Comparison of ENCODE assay signal across 8 cellular contexts in the genomic region with DNA sequence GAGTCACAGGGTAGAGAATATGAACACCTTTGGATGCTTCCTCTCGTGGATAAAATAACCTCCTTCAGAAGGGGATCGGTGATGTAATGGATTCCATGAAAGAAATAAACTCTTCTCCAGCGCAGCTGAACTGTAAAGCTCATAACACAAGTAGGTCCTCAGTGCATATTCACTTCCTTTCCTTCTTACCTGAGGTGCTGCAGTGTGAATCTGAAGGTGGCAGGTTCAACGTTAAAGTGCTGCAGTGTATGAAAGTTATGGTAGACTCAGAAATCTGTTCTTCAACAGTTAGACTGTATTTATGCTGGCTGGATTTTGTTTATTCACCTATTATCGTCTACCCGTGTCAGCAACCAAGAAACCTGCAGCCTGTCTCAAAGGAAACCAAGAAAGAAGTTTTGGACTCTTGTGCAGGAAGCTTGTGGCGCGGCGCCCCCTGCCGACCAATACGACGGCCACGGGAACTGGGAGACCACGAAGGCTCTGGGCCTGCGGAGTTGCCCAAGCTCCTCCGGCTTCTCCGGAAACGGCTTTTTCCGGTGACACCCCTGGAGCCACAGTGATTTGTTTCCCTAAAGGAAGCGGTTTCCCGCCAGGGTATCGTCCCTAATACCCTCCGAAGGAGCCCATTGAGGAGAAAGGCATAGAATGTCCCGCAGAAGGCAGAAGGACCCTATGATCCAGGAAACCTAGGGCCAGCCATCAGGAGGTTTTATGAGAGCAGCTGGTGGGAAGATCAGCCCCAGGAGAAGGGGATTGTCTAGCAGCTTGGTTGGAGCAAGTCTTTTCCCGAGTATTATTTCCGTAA. TPM values are rescaled to one million over a fixed set of nuclear protein-coding genes. Genes with fewer than 3 reads are reported as not detected.
DNase-seq lines count a peak whose midpoint lies in the region; ATAC-seq and TF ChIP-seq lines count a peak whose summit lies in the region.

No MANE protein-coding gene starts in this region.

- H3K9ac ChIP-seq in fibroblast of lung (ENCODE audit: insufficient read depth, low read length): no peak overlapping the region

- TF ChIP-seq CTCF in fibroblast of lung (conservative IDR thresholded peaks at IDR 0.05 in 1 of 2, IDR thresholded peaks at IDR 0.05 in 1 of 2; ENCODE audit: low read depth in 1 of 2, low read length in 2 of 2) (peak; percentile 53 to 65), natural killer cell (IDR thresholded peaks at IDR 0.05) (peak; percentile 79)

- H3K4me1 Mint-ChIP-seq in natural killer cell: peaks cover 8 to 13% of the 10 kb centered on the region in 2 donors
- peaks cover 10% of the 10 kb centered on the region for H3K4me1 Mint-ChIP-seq in stimulated activated effector memory CD8-positive, alpha-beta T cell treated with anti-CD3 and anti-CD28 coated beads, Interleukin-12 subunit alpha, Interleukin-12 subunit beta, amount 100 ng/mL, for 72 hours

- H4K20me1 ChIP-seq in fibroblast of lung (ENCODE audit: control insufficient read depth, extremely low read depth, insufficient read depth, low read length): no peaks in the 10 kb centered on the region

- no peaks in the 10 kb centered on the region for H3K36me3 Mint-ChIP-seq in natural killer cell
- H3K36me3 Mint-ChIP-seq in stimulated activated effector memory CD8-positive, alpha-beta T cell treated with anti-CD3 and anti-CD28 coated beads, Interleukin-12 subunit alpha, Interleukin-12 subunit beta, amount 100 ng/mL, for 72 hours: no peaks in the 10 kb centered on the region

- H3K9me3 Mint-ChIP-seq in natural killer cell: no peaks in the 10 kb centered on the region
- H3K9me3 Mint-ChIP-seq in stimulated activated effector memory CD8-positive, alpha-beta T cell treated with anti-CD3 and anti-CD28 coated beads, Interleukin-12 subunit alpha, Interleukin-12 subunit beta, amount 100 ng/mL, for 72 hours: no peaks in the 10 kb centered on the region

- H3K9me3 ChIP-seq in HAP-1 (no peaks in the 10 kb centered on the region), fibroblast of lung (ENCODE audit: control insufficient read depth, insufficient read depth, low read depth, low read length) (no peaks in the 10 kb centered on the region)

- H3K79me2 ChIP-seq in fibroblast of lung (ENCODE audit: control insufficient read depth, insufficient read depth, low read length): no peaks in the 10 kb centered on the region

- H3K4me1 ChIP-seq in HAP-1 (no peaks in the 10 kb centered on the region), fibroblast of lung (ENCODE audit: control insufficient read depth, extremely low read depth, insufficient read depth, low read length) (no peaks in the 10 kb centered on the region)

- peak; percentile 94 for DNase-seq in Daoy (ENCODE audit: low read depth)
- peak; percentile 64 to 86 for DNase-seq in HAP-1 (ENCODE audit: low spot score in 2 of 2)
- DNase-seq in NOMO-1 (lab: John Stamatoyannopoulos, UW; ENCODE audit: unreplicated experiment in 2 of 2): peak; percentile 82 to 84
- DNase-seq in activated T-cell treated with anti-CD3 and anti-CD28 coated beads for 24 hours (ENCODE audit: low read depth): peak; percentile 76
- DNase-seq in fibroblast of lung (ENCODE audit: low read depth in 2 of 2): peak; percentile 31 to 63
- DNase-seq in natural killer cell: peak; percentile 69
- DNase-seq in stimulated activated effector memory CD8-positive, alpha-beta T cell treated with anti-CD3 and anti-CD28 coated beads, Interleukin-12 subunit alpha, Interleukin-12 subunit beta, amount 100 ng/mL, for 72 hours (ENCODE audit: low spot score in 2 of 2): peak; percentile 68 to 87
- DNase-seq in HPDE6-E6E7 (ENCODE audit: extremely low spot score): no peak

- H3K36me3 ChIP-seq in HAP-1 (replicated peaks) (no peaks in the 10 kb centered on the region), fibroblast of lung (ENCODE audit: control insufficient read depth, insufficient read depth, low read length) (no peaks in the 10 kb centered on the region)

- H3K27me3 ChIP-seq in HAP-1 (ENCODE audit: low read depth): peaks cover 5% of the 10 kb centered on the region; the same call in 1 of the 2 replicates
- H3K27me3 ChIP-seq in fibroblast of lung (ENCODE audit: control insufficient read depth, insufficient read depth, low read length): no peaks in the 10 kb centered on the region

- no peak overlapping the region for H3K27ac ChIP-seq in fibroblast of lung (ENCODE audit: insufficient read depth, low read length)

- peak overlapping the region; percentile 44 for H3K4me2 ChIP-seq in fibroblast of lung (ENCODE audit: extremely low read depth, insufficient read depth, low read length)

- H3K4me3 ChIP-seq in HAP-1 (no peak overlapping the region), fibroblast of lung (replicated peaks in 1 of 4; ENCODE audit: control extremely low read depth in 1 of 4, insufficient read depth in 1 of 4, low read depth in 3 of 4, low read length in 4 of 4) (peak overlapping the region in 1 of 4 experiments; percentile 29)

- H3K4me3 Mint-ChIP-seq in natural killer cell: no peak overlapping the region
- peak overlapping the region; percentile 37 for H3K4me3 Mint-ChIP-seq in stimulated activated effector memory CD8-positive, alpha-beta T cell treated with anti-CD3 and anti-CD28 coated beads, Interleukin-12 subunit alpha, Interleukin-12 subunit beta, amount 100 ng/mL, for 72 hours

- intact Hi-C loops in natural killer cell (cut with micrococcal nuclease): loop anchor here (1.0 to 5.0 kb wide), 2 partner anchors 116 to 176 kb away; no protein-coding TSS in a partner anchor

- H3K27me3 Mint-ChIP-seq in natural killer cell (ENCODE audit: low read depth in 2 of 2): peaks cover 10 to 29% of the 10 kb centered on the region in 2 donors

- H2AFZ ChIP-seq in fibroblast of lung (ENCODE audit: low read length): peak overlapping the region; percentile 70

- ATAC-seq in natural killer cell: peak; percentile 83 to 90 (median 87)
- ATAC-seq in stimulated activated effector memory CD8-positive, alpha-beta T cell treated with anti-CD3 and anti-CD28 coated beads, Interleukin-12 subunit alpha, Interleukin-12 subunit beta, amount 100 ng/mL, for 72 hours: peak; percentile 92

- in situ Hi-C loops in HAP-1 (cut with MboI; ENCODE audit: low sequenced_read_pairs): no loop called here

- peak overlapping the region in 1 of 2 donors; percentile 18 for H3K27ac Mint-ChIP-seq in natural killer cell
- no peak overlapping the region for H3K27ac Mint-ChIP-seq in stimulated activated effector memory CD8-positive, alpha-beta T cell treated with anti-CD3 and anti-CD28 coated beads, Interleukin-12 subunit alpha, Interleukin-12 subunit beta, amount 100 ng/mL, for 72 hours

RNA-seq across cellular contexts. Expression of gene RNASE3, which starts 17.6 kb away (rescaled TPM):
- total RNA-seq in Daoy (2014; rRNA removed; shearing (Covaris generic)): not detected in 2 replicates
- total RNA-seq in fibroblast of lung: not detected in 2 replicates
- polyA plus RNA-seq in fibroblast of lung: not detected in 2 replicates
- not detected in 2 replicates for polyA plus RNA-seq in fibroblast of lung (2012)
- not detected in 2 replicates for polyA minus RNA-seq in fibroblast of lung (ENCODE audit: low replicate concordance)
- under 1 TPM in 1 of 3 donors, not detected in 2; 0.72 TPM for total RNA-seq in natural killer cell
